In genomic region chr13:98313938-98314292, GRCh38 we compare ENCODE assay signal across 2 cellular contexts.
TF ChIP-seq lines count a peak whose summit lies in the region.

No MANE protein-coding gene starts in this region.

TF ChIP-seq in IMR-90, 13 proteins besides CTCF, POLR2A, EP300 and RAD21:
- TF ChIP-seq CEBPB (IDR thresholded peaks at IDR 0.05; ENCODE audit: low read depth, low read length): no peak
- no peak for TF ChIP-seq MAFK (IDR thresholded peaks at IDR 0.05; ENCODE audit: low read depth, low read length)
- TF ChIP-seq RFX5 (IDR thresholded peaks at IDR 0.05; ENCODE audit: low read depth, low read length): no peak
- TF ChIP-seq, protein P1, sequence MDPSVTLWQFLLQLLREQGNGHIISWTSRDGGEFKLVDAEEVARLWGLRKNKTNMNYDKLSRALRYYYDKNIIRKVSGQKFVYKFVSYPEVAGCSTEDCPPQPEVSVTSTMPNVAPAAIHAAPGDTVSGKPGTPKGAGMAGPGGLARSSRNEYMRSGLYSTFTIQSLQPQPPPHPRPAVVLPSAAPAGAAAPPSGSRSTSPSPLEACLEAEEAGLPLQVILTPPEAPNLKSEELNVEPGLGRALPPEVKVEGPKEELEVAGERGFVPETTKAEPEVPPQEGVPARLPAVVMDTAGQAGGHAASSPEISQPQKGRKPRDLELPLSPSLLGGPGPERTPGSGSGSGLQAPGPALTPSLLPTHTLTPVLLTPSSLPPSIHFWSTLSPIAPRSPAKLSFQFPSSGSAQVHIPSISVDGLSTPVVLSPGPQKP (IDR thresholded peaks at IDR 0.05; ENCODE audit: borderline replicate concordance, low read depth, low read length): no peak
- no peak for TF ChIP-seq SMC3 (IDR thresholded peaks at IDR 0.05; ENCODE audit: low read depth, low read length)
- no peak for TF ChIP-seq FOS (IDR thresholded peaks at IDR 0.05; ENCODE audit: low read depth, low read length)
- TF ChIP-seq MXI1 (IDR thresholded peaks at IDR 0.05; ENCODE audit: borderline replicate concordance, low read depth, low read length): no peak
- no peak for TF ChIP-seq CHD1 (IDR thresholded peaks at IDR 0.05; ENCODE audit: low read depth, low read length)
- TF ChIP-seq NFE2L2 (IDR thresholded peaks at IDR 0.05; ENCODE audit: low read depth, low read length): no peak
- no peak for TF ChIP-seq BHLHE40 (IDR thresholded peaks at IDR 0.05; ENCODE audit: low read depth, low read length)
- TF ChIP-seq, protein P2, sequence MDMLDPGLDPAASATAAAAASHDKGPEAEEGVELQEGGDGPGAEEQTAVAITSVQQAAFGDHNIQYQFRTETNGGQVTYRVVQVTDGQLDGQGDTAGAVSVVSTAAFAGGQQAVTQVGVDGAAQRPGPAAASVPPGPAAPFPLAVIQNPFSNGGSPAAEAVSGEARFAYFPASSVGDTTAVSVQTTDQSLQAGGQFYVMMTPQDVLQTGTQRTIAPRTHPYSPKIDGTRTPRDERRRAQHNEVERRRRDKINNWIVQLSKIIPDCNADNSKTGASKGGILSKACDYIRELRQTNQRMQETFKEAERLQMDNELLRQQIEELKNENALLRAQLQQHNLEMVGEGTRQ (IDR thresholded peaks at IDR 0.05; ENCODE audit: low read depth, low read length): no peak
- no peak for TF ChIP-seq MAZ (IDR thresholded peaks at IDR 0.05; ENCODE audit: borderline replicate concordance, low read depth, low read length)
- no peak for TF ChIP-seq RCOR1 (IDR thresholded peaks at IDR 0.05; ENCODE audit: insufficient replicate concordance, low read length)

TF ChIP-seq in H1, 55 proteins besides CTCF, POLR2A, EP300 and RAD21:
- TF ChIP-seq CHD1 (IDR thresholded peaks at IDR 0.05; ENCODE audit: low read depth, low read length) (no peak), BACH1 (IDR thresholded peaks at IDR 0.05; ENCODE audit: low read length) (no peak), ZNF274 (IDR thresholded peaks at IDR 0.05; ENCODE audit: borderline replicate concordance, extremely low read depth, low read length) (no peak), EGR1 (IDR thresholded peaks at IDR 0.05; ENCODE audit: borderline replicate concordance, low read depth, low read length) (no peak), KDM1A (IDR thresholded peaks at IDR 0.05; ENCODE audit: borderline replicate concordance, low read length) (no peak), SIN3A (conservative IDR thresholded peaks at IDR 0.05 in 1 of 2, IDR thresholded peaks at IDR 0.05 in 1 of 2; ENCODE audit: low read depth in 1 of 2, low read length in 2 of 2) (no peak), SIRT6 (IDR thresholded peaks at IDR 0.05; ENCODE audit: low read length) (no peak), CEBPB (IDR thresholded peaks at IDR 0.05; ENCODE audit: low read depth, low read length) (no peak), TAF1 (IDR thresholded peaks at IDR 0.05; ENCODE audit: low read depth, low read length) (no peak), JUN (IDR thresholded peaks at IDR 0.05; ENCODE audit: low read depth, low read length) (no peak), SP4 (IDR thresholded peaks at IDR 0.05; ENCODE audit: low read length) (no peak), SP2 (IDR thresholded peaks at IDR 0.05; ENCODE audit: low read length) (no peak)
- TF ChIP-seq, protein P3, sequence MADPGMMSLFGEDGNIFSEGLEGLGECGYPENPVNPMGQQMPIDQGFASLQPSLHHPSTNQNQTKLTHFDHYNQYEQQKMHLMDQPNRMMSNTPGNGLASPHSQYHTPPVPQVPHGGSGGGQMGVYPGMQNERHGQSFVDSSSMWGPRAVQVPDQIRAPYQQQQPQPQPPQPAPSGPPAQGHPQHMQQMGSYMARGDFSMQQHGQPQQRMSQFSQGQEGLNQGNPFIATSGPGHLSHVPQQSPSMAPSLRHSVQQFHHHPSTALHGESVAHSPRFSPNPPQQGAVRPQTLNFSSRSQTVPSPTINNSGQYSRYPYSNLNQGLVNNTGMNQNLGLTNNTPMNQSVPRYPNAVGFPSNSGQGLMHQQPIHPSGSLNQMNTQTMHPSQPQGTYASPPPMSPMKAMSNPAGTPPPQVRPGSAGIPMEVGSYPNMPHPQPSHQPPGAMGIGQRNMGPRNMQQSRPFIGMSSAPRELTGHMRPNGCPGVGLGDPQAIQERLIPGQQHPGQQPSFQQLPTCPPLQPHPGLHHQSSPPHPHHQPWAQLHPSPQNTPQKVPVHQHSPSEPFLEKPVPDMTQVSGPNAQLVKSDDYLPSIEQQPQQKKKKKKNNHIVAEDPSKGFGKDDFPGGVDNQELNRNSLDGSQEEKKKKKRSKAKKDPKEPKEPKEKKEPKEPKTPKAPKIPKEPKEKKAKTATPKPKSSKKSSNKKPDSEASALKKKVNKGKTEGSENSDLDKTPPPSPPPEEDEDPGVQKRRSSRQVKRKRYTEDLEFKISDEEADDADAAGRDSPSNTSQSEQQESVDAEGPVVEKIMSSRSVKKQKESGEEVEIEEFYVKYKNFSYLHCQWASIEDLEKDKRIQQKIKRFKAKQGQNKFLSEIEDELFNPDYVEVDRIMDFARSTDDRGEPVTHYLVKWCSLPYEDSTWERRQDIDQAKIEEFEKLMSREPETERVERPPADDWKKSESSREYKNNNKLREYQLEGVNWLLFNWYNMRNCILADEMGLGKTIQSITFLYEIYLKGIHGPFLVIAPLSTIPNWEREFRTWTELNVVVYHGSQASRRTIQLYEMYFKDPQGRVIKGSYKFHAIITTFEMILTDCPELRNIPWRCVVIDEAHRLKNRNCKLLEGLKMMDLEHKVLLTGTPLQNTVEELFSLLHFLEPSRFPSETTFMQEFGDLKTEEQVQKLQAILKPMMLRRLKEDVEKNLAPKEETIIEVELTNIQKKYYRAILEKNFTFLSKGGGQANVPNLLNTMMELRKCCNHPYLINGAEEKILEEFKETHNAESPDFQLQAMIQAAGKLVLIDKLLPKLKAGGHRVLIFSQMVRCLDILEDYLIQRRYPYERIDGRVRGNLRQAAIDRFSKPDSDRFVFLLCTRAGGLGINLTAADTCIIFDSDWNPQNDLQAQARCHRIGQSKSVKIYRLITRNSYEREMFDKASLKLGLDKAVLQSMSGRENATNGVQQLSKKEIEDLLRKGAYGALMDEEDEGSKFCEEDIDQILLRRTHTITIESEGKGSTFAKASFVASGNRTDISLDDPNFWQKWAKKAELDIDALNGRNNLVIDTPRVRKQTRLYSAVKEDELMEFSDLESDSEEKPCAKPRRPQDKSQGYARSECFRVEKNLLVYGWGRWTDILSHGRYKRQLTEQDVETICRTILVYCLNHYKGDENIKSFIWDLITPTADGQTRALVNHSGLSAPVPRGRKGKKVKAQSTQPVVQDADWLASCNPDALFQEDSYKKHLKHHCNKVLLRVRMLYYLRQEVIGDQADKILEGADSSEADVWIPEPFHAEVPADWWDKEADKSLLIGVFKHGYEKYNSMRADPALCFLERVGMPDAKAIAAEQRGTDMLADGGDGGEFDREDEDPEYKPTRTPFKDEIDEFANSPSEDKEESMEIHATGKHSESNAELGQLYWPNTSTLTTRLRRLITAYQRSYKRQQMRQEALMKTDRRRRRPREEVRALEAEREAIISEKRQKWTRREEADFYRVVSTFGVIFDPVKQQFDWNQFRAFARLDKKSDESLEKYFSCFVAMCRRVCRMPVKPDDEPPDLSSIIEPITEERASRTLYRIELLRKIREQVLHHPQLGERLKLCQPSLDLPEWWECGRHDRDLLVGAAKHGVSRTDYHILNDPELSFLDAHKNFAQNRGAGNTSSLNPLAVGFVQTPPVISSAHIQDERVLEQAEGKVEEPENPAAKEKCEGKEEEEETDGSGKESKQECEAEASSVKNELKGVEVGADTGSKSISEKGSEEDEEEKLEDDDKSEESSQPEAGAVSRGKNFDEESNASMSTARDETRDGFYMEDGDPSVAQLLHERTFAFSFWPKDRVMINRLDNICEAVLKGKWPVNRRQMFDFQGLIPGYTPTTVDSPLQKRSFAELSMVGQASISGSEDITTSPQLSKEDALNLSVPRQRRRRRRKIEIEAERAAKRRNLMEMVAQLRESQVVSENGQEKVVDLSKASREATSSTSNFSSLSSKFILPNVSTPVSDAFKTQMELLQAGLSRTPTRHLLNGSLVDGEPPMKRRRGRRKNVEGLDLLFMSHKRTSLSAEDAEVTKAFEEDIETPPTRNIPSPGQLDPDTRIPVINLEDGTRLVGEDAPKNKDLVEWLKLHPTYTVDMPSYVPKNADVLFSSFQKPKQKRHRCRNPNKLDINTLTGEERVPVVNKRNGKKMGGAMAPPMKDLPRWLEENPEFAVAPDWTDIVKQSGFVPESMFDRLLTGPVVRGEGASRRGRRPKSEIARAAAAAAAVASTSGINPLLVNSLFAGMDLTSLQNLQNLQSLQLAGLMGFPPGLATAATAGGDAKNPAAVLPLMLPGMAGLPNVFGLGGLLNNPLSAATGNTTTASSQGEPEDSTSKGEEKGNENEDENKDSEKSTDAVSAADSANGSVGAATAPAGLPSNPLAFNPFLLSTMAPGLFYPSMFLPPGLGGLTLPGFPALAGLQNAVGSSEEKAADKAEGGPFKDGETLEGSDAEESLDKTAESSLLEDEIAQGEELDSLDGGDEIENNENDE (IDR thresholded peaks at IDR 0.05; ENCODE audit: insufficient replicate concordance, low read length): no peak
- TF ChIP-seq, protein P4, sequence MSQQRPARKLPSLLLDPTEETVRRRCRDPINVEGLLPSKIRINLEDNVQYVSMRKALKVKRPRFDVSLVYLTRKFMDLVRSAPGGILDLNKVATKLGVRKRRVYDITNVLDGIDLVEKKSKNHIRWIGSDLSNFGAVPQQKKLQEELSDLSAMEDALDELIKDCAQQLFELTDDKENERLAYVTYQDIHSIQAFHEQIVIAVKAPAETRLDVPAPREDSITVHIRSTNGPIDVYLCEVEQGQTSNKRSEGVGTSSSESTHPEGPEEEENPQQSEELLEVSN (IDR thresholded peaks at IDR 0.05): no peak
